ENCODE assay signal across 1 cellular context in genomic region chr16:57668259-57668563, GRCh38.
TF ChIP-seq lines count a peak whose summit lies in the region.

Gene ADGRG3 (plus strand): TSS chr16:57668306. CDS start chr16:57668348, 42 bp downstream.

TF ChIP-seq in HepG2, 621 proteins besides CTCF, POLR2A, EP300 and RAD21 (continued from another document and continues in another):
- TF ChIP-seq ZBTB40 (IDR thresholded peaks at IDR 0.05) (no peak), ZBTB40 (CRISPR knock-in tag; IDR thresholded peaks at IDR 0.05) (no peak), E2F1 (CRISPR knock-in tag; IDR thresholded peaks at IDR 0.05) (no peak), E2F5 (CRISPR knock-in tag; conservative IDR thresholded peaks at IDR 0.05) (no peak), ZNF513 (CRISPR knock-in tag; conservative IDR thresholded peaks at IDR 0.05) (no peak), ZBTB8A (CRISPR knock-in tag; IDR thresholded peaks at IDR 0.05; ENCODE audit: borderline replicate concordance, low read depth) (no peak), PRDM10 (CRISPR knock-in tag; IDR thresholded peaks at IDR 0.05; ENCODE audit: low read depth) (no peak), ZSCAN29 (CRISPR knock-in tag; conservative IDR thresholded peaks at IDR 0.05) (no peak), NR1H2 (CRISPR knock-in tag; IDR thresholded peaks at IDR 0.05; ENCODE audit: borderline replicate concordance, low read depth) (0 out of 2 replicates have a peak, but pooled peaks have one; percentile 28), GLI4 (CRISPR knock-in tag; IDR thresholded peaks at IDR 0.05; ENCODE audit: borderline replicate concordance) (no peak), KMT2A (CRISPR knock-in tag; IDR thresholded peaks at IDR 0.05) (no peak), CREB1 (IDR thresholded peaks at IDR 0.05) (no peak), CREB1 (CRISPR knock-in tag; IDR thresholded peaks at IDR 0.05) (no peak), RXRA (CRISPR knock-in tag; IDR thresholded peaks at IDR 0.05) (no peak), ZBTB3 (CRISPR knock-in tag; IDR thresholded peaks at IDR 0.05; ENCODE audit: borderline replicate concordance, low read depth) (no peak), MEF2D (CRISPR knock-in tag; IDR thresholded peaks at IDR 0.05) (no peak), ZNF646 (CRISPR knock-in tag; IDR thresholded peaks at IDR 0.05) (no peak), ZFP37 (CRISPR knock-in tag; IDR thresholded peaks at IDR 0.05; ENCODE audit: borderline replicate concordance) (no peak), ZNF792 (CRISPR knock-in tag; IDR thresholded peaks at IDR 0.05) (no peak), ZFP82 (CRISPR knock-in tag; IDR thresholded peaks at IDR 0.05; ENCODE audit: borderline replicate concordance) (no peak), SNAPC4 (CRISPR knock-in tag; IDR thresholded peaks at IDR 0.05) (no peak)
